In genomic region chr19:15419413-15420025, GRCh38 we compare ENCODE assay signal across 8 cellular contexts. TPM values are rescaled to one million over a fixed set of nuclear protein-coding genes. Genes with fewer than 3 reads are reported as not detected.
A peak's percentile ranks its signal among the peaks of the same experiment; 100 is the strongest.
DNase-seq lines count a peak whose midpoint lies in the region; ATAC-seq and TF ChIP-seq lines count a peak whose summit lies in the region.

No MANE protein-coding gene starts in this region.

- POLR2A ChIA-PET in activated CD4-positive, alpha-beta memory T cell treated with anti-CD3 and anti-CD28 coated beads, Interleukin-2, amount 10 ng/mL, durations not matched to agents 7 days and 5 days (lab: Charles Lee): interaction anchor here (0.5 to 6.9 kb wide), 31 partner anchors 10 to 417 kb away, joined by 3 to 108 read pairs (median 5); partner anchors contain the start of genes AKAP8, BRD4, RASAL3 and WIZ

- intact Hi-C loops in tibial artery (cut with DNase I; ENCODE audit: low total_unique reads) (no loop called here), head of caudate nucleus (cut with DNase I) (loop anchor here (5.0 to 10.0 kb wide), 3 partner anchors 42 to 155 kb away; partner anchors contain the start of gene AKAP8)

- TF ChIP-seq CTCF in tibial artery (IDR thresholded peaks at IDR 0.05): no peak

- peak overlapping the region; percentile 99 for H3K27ac Mint-ChIP-seq in activated T-cell treated with anti-CD3 and anti-CD28 coated beads, Interleukin-2, amount 50 U/mL, for 24 hours
- peak overlapping the region; percentile 37 for H3K27ac Mint-ChIP-seq in activated CD4-positive, alpha-beta memory T cell treated with anti-CD3 and anti-CD28 coated beads, Interleukin-2, amount 10 ng/mL, durations not matched to agents 7 days and 5 days

- no peak overlapping the region for H3K27ac ChIP-seq in iPS-18a (ENCODE audit: low read length)
- peak overlapping the region; percentile 74 to 87 for H3K27ac ChIP-seq in tibial artery

- CTCF ChIA-PET in activated CD4-positive, alpha-beta memory T cell treated with anti-CD3 and anti-CD28 coated beads, Interleukin-2, amount 10 ng/mL, durations not matched to agents 7 days and 5 days (lab: Charles Lee): interaction anchor here (0.5 to 7.0 kb wide), 37 partner anchors 11 to 903 kb away, joined by 3 to 242 read pairs (median 4); partner anchors contain the start of genes AKAP8, BRD4, PGLYRP2 and RASAL3

- peak overlapping the region; percentile 98 for H3K4me3 Mint-ChIP-seq in activated T-cell treated with anti-CD3 and anti-CD28 coated beads, Interleukin-2, amount 50 U/mL, for 24 hours
- H3K4me3 Mint-ChIP-seq in activated CD4-positive, alpha-beta memory T cell treated with anti-CD3 and anti-CD28 coated beads, Interleukin-2, amount 10 ng/mL, durations not matched to agents 7 days and 5 days: peak overlapping the region; percentile 97

- peaks cover 43% of the 10 kb centered on the region for H3K4me1 Mint-ChIP-seq in activated T-cell treated with anti-CD3 and anti-CD28 coated beads, Interleukin-2, amount 50 U/mL, for 24 hours (ENCODE audit: low read depth)
- H3K4me1 Mint-ChIP-seq in activated CD4-positive, alpha-beta memory T cell treated with anti-CD3 and anti-CD28 coated beads, Interleukin-2, amount 10 ng/mL, durations not matched to agents 7 days and 5 days: peaks cover 40% of the 10 kb centered on the region

- no peak for DNase-seq in activated T-cell treated with anti-CD3 and anti-CD28 coated beads, Interleukin-2, amount 50 U/mL, for 24 hours
- no peak for DNase-seq in activated T-cell treated with anti-CD3 and anti-CD28 coated beads, Interleukin-2, amount 50 U/mL, for 1 hour
- DNase-seq in activated CD4-positive, alpha-beta memory T cell treated with anti-CD3 and anti-CD28 coated beads, Interleukin-2, amount 10 ng/mL, durations not matched to agents 7 days and 5 days: no peak
- no peak for DNase-seq in tibial artery
- no peak for DNase-seq in SKM-1 (lab: John Stamatoyannopoulos, UW; ENCODE audit: unreplicated experiment)
- no peak for DNase-seq in head of caudate nucleus

- H3K9me3 ChIP-seq in iPS-18a (ENCODE audit: control insufficient read depth, low read depth, low read length): no peaks in the 10 kb centered on the region
- H3K9me3 ChIP-seq in tibial artery: no peaks in the 10 kb centered on the region

- H3K9me3 Mint-ChIP-seq in activated T-cell treated with anti-CD3 and anti-CD28 coated beads, Interleukin-2, amount 50 U/mL, for 24 hours: no peaks in the 10 kb centered on the region
- H3K9me3 Mint-ChIP-seq in activated CD4-positive, alpha-beta memory T cell treated with anti-CD3 and anti-CD28 coated beads, Interleukin-2, amount 10 ng/mL, durations not matched to agents 7 days and 5 days: peaks cover 3% of the 10 kb centered on the region

- H3K9ac ChIP-seq in iPS-18a (ENCODE audit: low read length): no peak overlapping the region

- H3K4me1 ChIP-seq in iPS-18a (ENCODE audit: control insufficient read depth, low read depth, low read length): peaks cover 10% of the 10 kb centered on the region
- H3K4me1 ChIP-seq in tibial artery: peaks cover 0 to 42% (median 29%) of the 10 kb centered on the region in 4 donors

- no peak for ATAC-seq in HG03342 (IDR thresholded peaks at IDR 0.05; ENCODE audit: unreplicated experiment)

- H3K27me3 ChIP-seq in iPS-18a (ENCODE audit: control insufficient read depth, insufficient read depth, low read length) (no peaks in the 10 kb centered on the region), tibial artery (no peaks in the 10 kb centered on the region)

- H3K36me3 ChIP-seq in iPS-18a (ENCODE audit: control insufficient read depth, low read depth, low read length) (peaks cover 20% of the 10 kb centered on the region), tibial artery (peaks cover 23 to 25% (median 24%) of the 10 kb centered on the region in 3 donors)

- peaks cover 80% of the 10 kb centered on the region for H3K36me3 Mint-ChIP-seq in activated T-cell treated with anti-CD3 and anti-CD28 coated beads, Interleukin-2, amount 50 U/mL, for 24 hours (ENCODE audit: low read depth)
- H3K36me3 Mint-ChIP-seq in activated CD4-positive, alpha-beta memory T cell treated with anti-CD3 and anti-CD28 coated beads, Interleukin-2, amount 10 ng/mL, durations not matched to agents 7 days and 5 days (ENCODE audit: low read depth): peaks cover 40% of the 10 kb centered on the region

- H3K4me3 ChIP-seq in iPS-18a (ENCODE audit: low read length): peak overlapping the region; percentile 36
- H3K4me3 ChIP-seq in tibial artery: peak overlapping the region; percentile 92 to 97

- H3K27me3 Mint-ChIP-seq in activated T-cell treated with anti-CD3 and anti-CD28 coated beads, Interleukin-2, amount 50 U/mL, for 24 hours: no peaks in the 10 kb centered on the region
- no peaks in the 10 kb centered on the region for H3K27me3 Mint-ChIP-seq in activated CD4-positive, alpha-beta memory T cell treated with anti-CD3 and anti-CD28 coated beads, Interleukin-2, amount 10 ng/mL, durations not matched to agents 7 days and 5 days

RNA-seq across cellular contexts. Expression of gene AKAP8L, which starts 0.7 kb away (rescaled TPM):
- 10 to 100 TPM; 96.3 to 98.2 TPM for total RNA-seq in activated CD4-positive, alpha-beta memory T cell treated with anti-CD3 and anti-CD28 coated beads, Interleukin-2, amount 10 ng/mL, durations not matched to agents 7 days and 5 days

RNA-seq across cellular contexts. Expression of gene WIZ, which starts 30.2 kb away (rescaled TPM):
- total RNA-seq in activated CD4-positive, alpha-beta memory T cell treated with anti-CD3 and anti-CD28 coated beads, Interleukin-2, amount 10 ng/mL, durations not matched to agents 7 days and 5 days: 10 to 100 TPM; 25.3 to 25.4 TPM

RNA-seq across cellular contexts. Expression of gene AKAP8, which starts 39.9 kb away (rescaled TPM):
- 10 to 100 TPM; 43.8 to 45.9 TPM for total RNA-seq in activated CD4-positive, alpha-beta memory T cell treated with anti-CD3 and anti-CD28 coated beads, Interleukin-2, amount 10 ng/mL, durations not matched to agents 7 days and 5 days

RNA-seq across cellular contexts. Expression of gene RASAL3, which starts 44.8 kb away (rescaled TPM):
- 100 to 1,000 TPM; 174 to 179 TPM for total RNA-seq in activated CD4-positive, alpha-beta memory T cell treated with anti-CD3 and anti-CD28 coated beads, Interleukin-2, amount 10 ng/mL, durations not matched to agents 7 days and 5 days

RNA-seq across cellular contexts. Expression of gene PGLYRP2, which starts 59.8 kb away (rescaled TPM):
- under 1 TPM; 0.08 to 0.10 TPM for total RNA-seq in activated CD4-positive, alpha-beta memory T cell treated with anti-CD3 and anti-CD28 coated beads, Interleukin-2, amount 10 ng/mL, durations not matched to agents 7 days and 5 days
